In the genomic region with DNA sequence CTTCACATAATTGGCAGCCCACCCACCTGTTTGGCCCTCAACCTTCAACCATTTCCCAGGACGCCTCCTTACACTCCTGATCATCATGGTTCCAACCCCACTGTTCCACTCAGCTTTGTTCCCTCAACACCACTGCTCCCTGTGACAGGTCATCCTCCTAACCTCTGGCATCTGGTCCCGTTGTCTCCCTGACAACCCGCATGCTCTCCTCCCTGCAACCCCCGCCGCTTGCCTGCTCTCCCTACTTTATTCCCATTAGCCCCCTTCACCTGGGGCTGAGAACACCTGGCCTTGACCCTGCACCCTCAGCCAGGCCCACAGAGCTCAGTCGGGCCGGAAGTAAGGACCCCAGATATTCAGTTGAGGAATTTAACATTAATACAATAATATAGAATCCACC, we compare ENCODE assay signal across 23 cellular contexts. TPM values are rescaled to one million over a fixed set of nuclear protein-coding genes. Genes with fewer than 3 reads are reported as not detected.
"Had no signal": no experiment of that assay in that cellular context is flagged by ENCODE, and none has a peak within 500 bp of the region (broad histone marks: within the 10 kb centered on the region; RNA-seq: fewer than 3 reads in every experiment).

No MANE protein-coding gene starts in this region.

- H3K27me3 ChIP-seq: cardiac muscle cell, right lobe of liver, testis had no signal

- H3K4me3 ChIP-seq: cardiac muscle cell, right lobe of liver, testis had no signal

- ATAC-seq: activated CD4-positive, CD25-positive, alpha-beta regulatory T cell treated with anti-CD3 and anti-CD28 coated beads, Interleukin-2, amount 50 U/mL, for 24 hours; natural killer cell treated with Interleukin-12 subunit alpha and Interleukin-12 subunit beta and Interleukin-15 and Interleukin-18, amount 100 ng/mL, for 72 hours; right lobe of liver; stimulated activated naive B cell treated with anti-CD40 and anti-IgM and Interleukin-4, amounts not matched to agents 10 μg/mL and 1 μg/mL and 100 μg/mL, for 72 hours had no signal

- H3K9me3 Mint-ChIP-seq: activated CD4-positive, alpha-beta memory T cell treated with anti-CD3 and anti-CD28 coated beads, Interleukin-2, amount 10 ng/mL, durations not matched to agents 7 days and 5 days; activated CD4-positive, alpha-beta T cell treated with anti-CD3 and anti-CD28 coated beads, Interleukin-2, amount 10 ng/mL, durations not matched to agents 24 days and 14 days; activated naive CD4-positive, alpha-beta T cell treated with anti-CD3 and anti-CD28 coated beads, Interleukin-2, amount 10 ng/mL, durations not matched to agents 7 days and 5 days; dendritic cell treated with granulocyte-macrophage colony-stimulating factor and Interleukin-4, amounts not matched to agents 40 ng/mL and 50 ng/mL, for 4 days; natural killer cell treated with Interleukin-12 subunit alpha and Interleukin-12 subunit beta and Interleukin-15 and Interleukin-18, amount 100 ng/mL, for 72 hours; stimulated activated naive B cell treated with anti-CD40 and anti-IgM and Interleukin-4, amounts not matched to agents 10 μg/mL and 1 μg/mL and 100 μg/mL, for 72 hours; type B pancreatic cell had no signal

- H3K36me3 ChIP-seq: cardiac muscle cell, right lobe of liver had no signal

- H3K9me3 ChIP-seq: right lobe of liver, testis had no signal

- H3K4me1 Mint-ChIP-seq: activated CD4-positive, alpha-beta memory T cell treated with anti-CD3 and anti-CD28 coated beads, Interleukin-2, amount 10 ng/mL, durations not matched to agents 7 days and 5 days; activated CD4-positive, alpha-beta T cell treated with anti-CD3 and anti-CD28 coated beads, Interleukin-2, amount 10 ng/mL, durations not matched to agents 24 days and 14 days; activated naive CD4-positive, alpha-beta T cell treated with anti-CD3 and anti-CD28 coated beads, Interleukin-2, amount 10 ng/mL, durations not matched to agents 7 days and 5 days had no signal

- H3K27me3 Mint-ChIP-seq: natural killer cell treated with Interleukin-12 subunit alpha and Interleukin-12 subunit beta and Interleukin-15 and Interleukin-18, amount 100 ng/mL, for 72 hours; type B pancreatic cell had no signal

- H3K4me1 ChIP-seq: right lobe of liver, testis had no signal

- H3K27ac Mint-ChIP-seq: activated CD4-positive, alpha-beta memory T cell treated with anti-CD3 and anti-CD28 coated beads, Interleukin-2, amount 10 ng/mL, durations not matched to agents 7 days and 5 days; activated CD4-positive, alpha-beta T cell treated with anti-CD3 and anti-CD28 coated beads, Interleukin-2, amount 10 ng/mL, durations not matched to agents 24 days and 14 days; activated naive CD4-positive, alpha-beta T cell treated with anti-CD3 and anti-CD28 coated beads, Interleukin-2, amount 10 ng/mL, durations not matched to agents 7 days and 5 days; dendritic cell treated with granulocyte-macrophage colony-stimulating factor and Interleukin-4, amounts not matched to agents 40 ng/mL and 50 ng/mL, for 4 days; natural killer cell treated with Interleukin-12 subunit alpha and Interleukin-12 subunit beta and Interleukin-15 and Interleukin-18, amount 100 ng/mL, for 72 hours; stimulated activated naive B cell treated with anti-CD40 and anti-IgM and Interleukin-4, amounts not matched to agents 10 μg/mL and 1 μg/mL and 100 μg/mL, for 72 hours; type B pancreatic cell had no signal

- H3K36me3 Mint-ChIP-seq: activated naive CD4-positive, alpha-beta T cell treated with anti-CD3 and anti-CD28 coated beads, Interleukin-2, amount 10 ng/mL, durations not matched to agents 7 days and 5 days; natural killer cell treated with Interleukin-12 subunit alpha and Interleukin-12 subunit beta and Interleukin-15 and Interleukin-18, amount 100 ng/mL, for 72 hours had no signal

- DNase-seq: activated CD4-positive, alpha-beta memory T cell treated with anti-CD3 and anti-CD28 coated beads, Interleukin-2, amount 10 ng/mL, durations not matched to agents 7 days and 5 days; activated CD4-positive, alpha-beta T cell treated with anti-CD3 and anti-CD28 coated beads, Interleukin-2, amount 10 ng/mL, durations not matched to agents 24 days and 14 days; activated effector memory CD4-positive, alpha-beta T cell treated with anti-CD3 and anti-CD28 coated beads, Interleukin-2, amount 50 U/mL, for 16 hours; activated naive CD4-positive, alpha-beta T cell treated with anti-CD3 and anti-CD28 coated beads, Interleukin-2, amount 10 ng/mL, durations not matched to agents 7 days and 5 days; activated T-cell treated with anti-CD3 and anti-CD28 coated beads for 4 hours; amygdala; effector CD4-positive, alpha-beta T cell; erythroblast; foreskin fibroblast; hypothalamus; occipital lobe; right lobe of liver; small intestine; stimulated activated naive B cell treated with anti-CD40 and anti-IgM and Interleukin-4, amounts not matched to agents 10 μg/mL and 1 μg/mL and 100 μg/mL, for 72 hours; SW 1271; testis had no signal

- H3K4me3 Mint-ChIP-seq: activated CD4-positive, alpha-beta memory T cell treated with anti-CD3 and anti-CD28 coated beads, Interleukin-2, amount 10 ng/mL, durations not matched to agents 7 days and 5 days; activated CD4-positive, alpha-beta T cell treated with anti-CD3 and anti-CD28 coated beads, Interleukin-2, amount 10 ng/mL, durations not matched to agents 24 days and 14 days; activated naive CD4-positive, alpha-beta T cell treated with anti-CD3 and anti-CD28 coated beads, Interleukin-2, amount 10 ng/mL, durations not matched to agents 7 days and 5 days; dendritic cell treated with granulocyte-macrophage colony-stimulating factor and Interleukin-4, amounts not matched to agents 40 ng/mL and 50 ng/mL, for 4 days; natural killer cell treated with Interleukin-12 subunit alpha and Interleukin-12 subunit beta and Interleukin-15 and Interleukin-18, amount 100 ng/mL, for 72 hours; stimulated activated naive B cell treated with anti-CD40 and anti-IgM and Interleukin-4, amounts not matched to agents 10 μg/mL and 1 μg/mL and 100 μg/mL, for 72 hours; type B pancreatic cell had no signal

- H3K27ac ChIP-seq: cardiac muscle cell, right lobe of liver, testis had no signal

RNA-seq across cellular contexts. Expression of a gene that starts 12.9 kb away (rescaled TPM):
- total RNA-seq: activated CD4-positive, alpha-beta memory T cell treated with anti-CD3 and anti-CD28 coated beads, Interleukin-2, amount 10 ng/mL, durations not matched to agents 7 days and 5 days; activated CD4-positive, alpha-beta T cell treated with anti-CD3 and anti-CD28 coated beads, Interleukin-2, amount 10 ng/mL, durations not matched to agents 24 days and 14 days; T-helper 2 cell treated with Interferon-gamma antibody and Interleukin-4, amounts not matched to agents 100 ng/mL and 5 ng/mL, for 36 hours had no signal
- polyA plus RNA-seq: cardiac muscle cell had no signal

RNA-seq across cellular contexts. Expression of a gene that starts 17.0 kb away (rescaled TPM):
- total RNA-seq: activated CD4-positive, alpha-beta memory T cell treated with anti-CD3 and anti-CD28 coated beads, Interleukin-2, amount 10 ng/mL, durations not matched to agents 7 days and 5 days; activated CD4-positive, alpha-beta T cell treated with anti-CD3 and anti-CD28 coated beads, Interleukin-2, amount 10 ng/mL, durations not matched to agents 24 days and 14 days had no signal
- polyA plus RNA-seq: liver had no signal

RNA-seq across cellular contexts. Expression of a gene that starts 26.0 kb away (rescaled TPM):
- total RNA-seq: activated CD4-positive, alpha-beta memory T cell treated with anti-CD3 and anti-CD28 coated beads, Interleukin-2, amount 10 ng/mL, durations not matched to agents 7 days and 5 days had no signal
